ENCODE assay signal across 31 cellular contexts in the genomic region with DNA sequence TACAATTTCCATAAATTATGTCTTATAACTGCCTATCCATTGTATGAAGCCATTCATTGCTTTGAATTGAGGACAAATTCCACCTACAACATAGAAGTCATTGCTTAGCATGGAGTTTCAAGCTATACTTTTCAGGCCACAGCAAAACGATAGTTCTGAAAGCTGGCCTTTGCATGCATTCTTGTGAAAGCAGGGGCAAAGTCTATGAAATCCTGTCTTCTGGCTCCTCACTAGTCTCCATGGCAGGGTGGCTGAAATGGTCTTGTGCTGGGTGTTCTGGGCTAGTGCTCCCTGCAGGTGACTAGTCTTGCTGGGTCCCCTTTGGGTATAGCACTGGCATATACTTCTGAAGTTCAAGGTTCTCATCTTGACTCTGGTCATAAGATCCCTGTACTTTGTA.
"Had no signal": no experiment of that assay in that cellular context is flagged by ENCODE, and none has a peak within 500 bp of the region (broad histone marks: within the 10 kb centered on the region; RNA-seq: fewer than 3 reads in every experiment).

No MANE protein-coding gene starts in this region.

- FAIRE-seq: colon, kidney, urothelium cell line had no signal

- DNase-seq: dorsolateral prefrontal cortex; effector CD4-positive, alpha-beta T cell; foreskin keratinocyte; heart left ventricle; kidney; left cardiac atrium; left ventricle myocardium superior; mucosa of descending colon; naive B cell; nucleus accumbens; psoas muscle; right cardiac atrium; stimulated activated CD4-positive, alpha-beta T cell treated with anti-CD3 and anti-CD28 coated beads, Interleukin-15, amount 100 ng/mL, for 24 hours; stimulated activated CD4-positive, alpha-beta T cell treated with anti-CD3 and anti-CD28 coated beads, Interleukin-2, amount 100 ng/mL, for 48 hours; stimulated activated naive B cell treated with anti-CD40 and anti-IgM and Interleukin-4, amounts not matched to agents 10 μg/mL and 1 μg/mL and 100 μg/mL, for 72 hours; upper lobe of left lung had no signal

- H3K27ac ChIP-seq: dorsolateral prefrontal cortex, epithelial cell of prostate, foreskin keratinocyte, gastroesophageal sphincter, heart left ventricle, hepatocyte, neural progenitor cell, psoas muscle, skin epidermis, thoracic aorta, tibial nerve, upper lobe of left lung had no signal

- H3K36me3 Mint-ChIP-seq: memory B cell; stimulated activated naive B cell treated with anti-CD40 and anti-IgM and Interleukin-4, amounts not matched to agents 10 μg/mL and 1 μg/mL and 100 μg/mL, for 72 hours had no signal

- ATAC-seq: esophagus mucosa; foreskin keratinocyte; gastroesophageal sphincter; heart left ventricle; left cardiac atrium; left ventricle myocardium superior; psoas muscle; right cardiac atrium; stimulated activated naive B cell treated with anti-CD40 and anti-IgM and Interleukin-4, amounts not matched to agents 10 μg/mL and 1 μg/mL and 100 μg/mL, for 72 hours had no signal

- H3K4me1 Mint-ChIP-seq: memory B cell; naive B cell; nephron; stimulated activated naive B cell treated with anti-CD40 and anti-IgM and Interleukin-4, amounts not matched to agents 10 μg/mL and 1 μg/mL and 100 μg/mL, for 72 hours had no signal

- H3K27me3 Mint-ChIP-seq: memory B cell; naive B cell; stimulated activated naive B cell treated with anti-CD40 and anti-IgM and Interleukin-4, amounts not matched to agents 10 μg/mL and 1 μg/mL and 100 μg/mL, for 72 hours; stimulated activated naive CD8-positive, alpha-beta T cell treated with anti-CD3 and anti-CD28 coated beads, Interleukin-15, Interleukin-2, amounts not matched to agents 100 ng/mL and 50 ng/mL, for 24 hours had no signal

- H2AFZ ChIP-seq: hepatocyte had no signal

- H3K9me3 Mint-ChIP-seq: stimulated activated naive CD8-positive, alpha-beta T cell treated with anti-CD3 and anti-CD28 coated beads, Interleukin-15, Interleukin-2, amounts not matched to agents 100 ng/mL and 50 ng/mL, for 24 hours had no signal

- H3K4me2 ChIP-seq: hepatocyte, neural progenitor cell had no signal

- H3K27me3 ChIP-seq: dorsolateral prefrontal cortex, foreskin keratinocyte, gastroesophageal sphincter, heart left ventricle, hepatocyte, neural progenitor cell, tibial nerve, upper lobe of left lung had no signal

- H3K9ac ChIP-seq: neural progenitor cell had no signal

- H3K36me3 ChIP-seq: gastroesophageal sphincter, heart left ventricle, neural progenitor cell, thoracic aorta, tibial nerve, upper lobe of left lung had no signal

- H3K4me1 ChIP-seq: gastroesophageal sphincter, heart left ventricle, neural progenitor cell, psoas muscle, tibial nerve, upper lobe of left lung had no signal

- H3K4me3 ChIP-seq: dorsolateral prefrontal cortex, gastroesophageal sphincter, heart left ventricle, hepatocyte, lung, mucosa of descending colon, neural progenitor cell, psoas muscle, skin epidermis, thoracic aorta, tibial nerve, upper lobe of left lung had no signal

- H3K27ac Mint-ChIP-seq: memory B cell; mesothelial cell of epicardium; stimulated activated naive B cell treated with anti-CD40 and anti-IgM and Interleukin-4, amounts not matched to agents 10 μg/mL and 1 μg/mL and 100 μg/mL, for 72 hours; stimulated activated naive CD8-positive, alpha-beta T cell treated with anti-CD3 and anti-CD28 coated beads, Interleukin-15, Interleukin-2, amounts not matched to agents 100 ng/mL and 50 ng/mL, for 24 hours had no signal

- H3K4me3 Mint-ChIP-seq: memory B cell; mesothelial cell of epicardium; naive B cell; nephron; neural progenitor cell; stimulated activated naive B cell treated with anti-CD40 and anti-IgM and Interleukin-4, amounts not matched to agents 10 μg/mL and 1 μg/mL and 100 μg/mL, for 72 hours; stimulated activated naive CD8-positive, alpha-beta T cell treated with anti-CD3 and anti-CD28 coated beads, Interleukin-15, Interleukin-2, amounts not matched to agents 100 ng/mL and 50 ng/mL, for 24 hours had no signal

- H3K79me2 ChIP-seq: hepatocyte had no signal
